17 cellular contexts compared by ENCODE assay signal in genomic region chr7:4814463-4814862, GRCh38. TPM values are rescaled to one million over a fixed set of nuclear protein-coding genes. Genes with fewer than 3 reads are reported as not detected.
A peak's percentile ranks its signal among the peaks of the same experiment; 100 is the strongest.
DNase-seq lines count a peak whose midpoint lies in the region; ATAC-seq and TF ChIP-seq lines count a peak whose summit lies in the region.
"Had no signal": no experiment of that assay in that cellular context is flagged by ENCODE, and none has a peak within 500 bp of the region (broad histone marks: within the 10 kb centered on the region; RNA-seq: fewer than 3 reads in every experiment).

No MANE protein-coding gene starts in this region.

- H3K9me3 ChIP-seq in neural progenitor cell (ENCODE audit: low read depth) = no peaks in the 10 kb centered on the region
- no peaks in the 10 kb centered on the region for H3K9me3 ChIP-seq in H9 (ENCODE audit: control insufficient read depth, low read depth, low read length)

- H3K27me3 ChIP-seq in neural progenitor cell (no peaks in the 10 kb centered on the region), H9 (ENCODE audit: insufficient read depth, low read length) (no peaks in the 10 kb centered on the region)

- H3K23ac ChIP-seq in H9 (ENCODE audit: insufficient read length, low read depth, low read length) = no peak overlapping the region

- H2BK5ac ChIP-seq in H9 (ENCODE audit: insufficient read length, low read length) = no peak overlapping the region

- no CpG with 5 or more reads among the region's 14 CpGs for WGBS in H9 (ENCODE audit: extremely low coverage, insufficient read length, low lambda C conversion rate)
- WGBS in lower leg skin, 2 donors = 53 to 74% methylated on average over 14 of the region's 14 CpGs

- DNase-seq in natural killer cell (no peak), chondrocyte (ENCODE audit: low spot score) (peak; percentile 63), neural progenitor cell (ENCODE audit: low spot score) (no peak), H9 (no peak), lower leg skin (ENCODE audit: low spot score in 2 of 2) (no peak)
- DNase-seq in natural killer cell treated with Interleukin-12 subunit alpha and Interleukin-12 subunit beta and Interleukin-15 and Interleukin-18, amount 100 ng/mL, for 72 hours (ENCODE audit: low spot score) = no peak
- DNase-seq: KG1; NCI-H1436; NCI-H2029; NCI-H2171; NCI-H446; NK-92 treated with Interleukin-12 subunit alpha and Interleukin-12 subunit beta, amount 100 ng/mL, for 24 hours; SHP77 had no signal

- H3K27ac ChIP-seq in neural progenitor cell (no peak overlapping the region), H9 (ENCODE audit: insufficient read length, low read depth, low read length) (no peak overlapping the region)

- H3K4me2 ChIP-seq in neural progenitor cell = no peak overlapping the region
- no peak overlapping the region for H3K4me2 ChIP-seq in H9 (ENCODE audit: insufficient read depth, insufficient read length, low read length)

- H3K4me3 ChIP-seq in neural progenitor cell (no peak overlapping the region), lower leg skin (ENCODE audit: low read depth, poor library complexity, severe bottlenecking) (no peak overlapping the region)

- no peaks in the 10 kb centered on the region for H3K4me1 ChIP-seq in neural progenitor cell
- no peaks in the 10 kb centered on the region for H3K4me1 ChIP-seq in H9 (ENCODE audit: insufficient read depth, low read length)

- H2AK5ac ChIP-seq in H9 (ENCODE audit: insufficient read length, low read length) = no peak overlapping the region

- no peak overlapping the region for H2AFZ ChIP-seq in neural progenitor cell (replicated peaks)
- no peak overlapping the region for H2AFZ ChIP-seq in H9 (ENCODE audit: low read length)

- H3K27ac Mint-ChIP-seq in natural killer cell (no peak overlapping the region), chondrocyte (ENCODE audit: unreplicated experiment) (no peak overlapping the region), neural progenitor cell (peak overlapping the region; percentile 33), H9 (no peak overlapping the region; a peak in 1 of 7 replicates)
- no peak overlapping the region for H3K27ac Mint-ChIP-seq in natural killer cell treated with Interleukin-12 subunit alpha and Interleukin-12 subunit beta and Interleukin-15 and Interleukin-18, amount 100 ng/mL, for 72 hours
- H3K27ac Mint-ChIP-seq: CD14-positive monocyte had no signal

- H3F3A ChIP-seq in neural progenitor cell (ENCODE audit: low read depth) = no peaks in the 10 kb centered on the region

- H4K91ac ChIP-seq in H9 (ENCODE audit: insufficient read length, low read depth, low read length) = no peak overlapping the region

- H4K5ac ChIP-seq in H9 (ENCODE audit: insufficient read length, low read depth, low read length) = no peak overlapping the region

- TF ChIP-seq CTCF in natural killer cell (IDR thresholded peaks at IDR 0.05) (no peak), chondrocyte (IDR thresholded peaks at IDR 0.05) (no peak), neural progenitor cell (IDR thresholded peaks at IDR 0.05) (no peak), H9 (conservative IDR thresholded peaks at IDR 0.05) (no peak), lower leg skin (IDR thresholded peaks at IDR 0.05) (no peak)

- H3K4me1 Mint-ChIP-seq in natural killer cell = peaks cover 3 to 9% of the 10 kb centered on the region in 2 donors
- peaks cover 4 to 11% of the 10 kb centered on the region in 2 donors for H3K4me1 Mint-ChIP-seq in natural killer cell treated with Interleukin-12 subunit alpha and Interleukin-12 subunit beta and Interleukin-15 and Interleukin-18, amount 100 ng/mL, for 72 hours (ENCODE audit: low read depth in 2 of 2)
- no peaks in the 10 kb centered on the region for H3K4me1 Mint-ChIP-seq in chondrocyte (ENCODE audit: low read depth)
- no peaks in the 10 kb centered on the region for H3K4me1 Mint-ChIP-seq in neural progenitor cell
- no peaks in the 10 kb centered on the region for H3K4me1 Mint-ChIP-seq in H9

- no peak overlapping the region for H3K9ac ChIP-seq in neural progenitor cell
- H3K9ac ChIP-seq in H9 (ENCODE audit: extremely low read depth, insufficient read length, low read length) = no peak overlapping the region

- ATAC-seq in natural killer cell = peak in 1 of 3 donors; percentile 70
- ATAC-seq in natural killer cell treated with Interleukin-12 subunit alpha and Interleukin-12 subunit beta and Interleukin-15 and Interleukin-18, amount 100 ng/mL, for 72 hours = no peak
- no peak for ATAC-seq in GM19351 (IDR thresholded peaks at IDR 0.05; ENCODE audit: unreplicated experiment)

- H2BK15ac ChIP-seq in H9 (ENCODE audit: low read depth, low read length) = no peak overlapping the region

- H2BK120ac ChIP-seq in H9 (ENCODE audit: low read depth, low read length, poor library complexity, severe bottlenecking) = no peak overlapping the region

- H3K79me1 ChIP-seq in H9 (ENCODE audit: insufficient read depth, low read depth, low read length, poor library complexity, severe bottlenecking) = no peaks in the 10 kb centered on the region

- TF ChIP-seq POLR2A in lower leg skin (IDR thresholded peaks at IDR 0.05) = no peak

- no peak overlapping the region for H3K18ac ChIP-seq in H9 (ENCODE audit: insufficient read length, low read depth, low read length)

- H2BK20ac ChIP-seq in H9 (ENCODE audit: low read depth, low read length, poor library complexity, severe bottlenecking) = no peak overlapping the region

- H3K14ac ChIP-seq in H9 (ENCODE audit: insufficient read depth, low read length) = no peak overlapping the region

- H3K36me3 Mint-ChIP-seq in natural killer cell (no peaks in the 10 kb centered on the region), chondrocyte (ENCODE audit: low read depth) (peaks cover 7% of the 10 kb centered on the region), neural progenitor cell (peaks cover 16% of the 10 kb centered on the region), H9 (ENCODE audit: insufficient read depth in 1 of 3, low read depth in 3 of 3) (peaks cover 0 to 10% (median 0%) of the 10 kb centered on the region in 3 experiments; a peak in 2 of 7 replicates)
- H3K36me3 Mint-ChIP-seq in natural killer cell treated with Interleukin-12 subunit alpha and Interleukin-12 subunit beta and Interleukin-15 and Interleukin-18, amount 100 ng/mL, for 72 hours = no peaks in the 10 kb centered on the region
- H3K36me3 Mint-ChIP-seq: CD14-positive monocyte had no signal

- no peaks in the 10 kb centered on the region for H3K36me3 ChIP-seq in neural progenitor cell

- H3K79me2 ChIP-seq in neural progenitor cell (ENCODE audit: low read depth) (no peaks in the 10 kb centered on the region), H9 (ENCODE audit: insufficient read depth, low read length) (no peaks in the 10 kb centered on the region)

- H3K23me2 ChIP-seq in H9 (ENCODE audit: insufficient read length, low read depth, low read length, poor library complexity, severe bottlenecking) = no peaks in the 10 kb centered on the region

- H3K27me3 Mint-ChIP-seq in natural killer cell (ENCODE audit: low read depth in 2 of 2) (peaks cover 13 to 21% of the 10 kb centered on the region in 2 donors), chondrocyte (ENCODE audit: low read depth) (no peaks in the 10 kb centered on the region), neural progenitor cell (ENCODE audit: insufficient read depth, low read depth) (peaks cover 4% of the 10 kb centered on the region), H9 (ENCODE audit: low read depth) (peaks cover 4% of the 10 kb centered on the region)
- peaks cover 14 to 20% of the 10 kb centered on the region in 2 donors for H3K27me3 Mint-ChIP-seq in natural killer cell treated with Interleukin-12 subunit alpha and Interleukin-12 subunit beta and Interleukin-15 and Interleukin-18, amount 100 ng/mL, for 72 hours

- H3K56ac ChIP-seq in H9 (ENCODE audit: insufficient read length, low read depth, low read length) = no peak overlapping the region

- H3K4me3 Mint-ChIP-seq in natural killer cell (peak overlapping the region; percentile 52), chondrocyte (ENCODE audit: unreplicated experiment) (no peak overlapping the region), neural progenitor cell (no peak overlapping the region), H9 (no peak overlapping the region)
- H3K4me3 Mint-ChIP-seq in natural killer cell treated with Interleukin-12 subunit alpha and Interleukin-12 subunit beta and Interleukin-15 and Interleukin-18, amount 100 ng/mL, for 72 hours = no peak overlapping the region

- intact Hi-C loops in natural killer cell (cut with micrococcal nuclease) (no loop called here), lower leg skin (cut with DNase I; ENCODE audit: low total_unique reads) (no loop called here)

- no peak overlapping the region for H4K8ac ChIP-seq in H9 (replicated peaks; ENCODE audit: insufficient read length, low read depth, low read length)

- no peak overlapping the region for H3K4ac ChIP-seq in H9 (ENCODE audit: low read depth, low read length)

- no peak overlapping the region for H2BK12ac ChIP-seq in H9 (ENCODE audit: insufficient read length, low read depth, low read length)

- H3T11ph ChIP-seq in H9 (ENCODE audit: low read length) = no peak overlapping the region

- peaks cover 0 to 2% of the 10 kb centered on the region in 2 donors for H3K9me3 Mint-ChIP-seq in natural killer cell
- no peaks in the 10 kb centered on the region for H3K9me3 Mint-ChIP-seq in natural killer cell treated with Interleukin-12 subunit alpha and Interleukin-12 subunit beta and Interleukin-15 and Interleukin-18, amount 100 ng/mL, for 72 hours
- peaks cover 13% of the 10 kb centered on the region for H3K9me3 Mint-ChIP-seq in chondrocyte (ENCODE audit: low read depth)
- peaks cover 2% of the 10 kb centered on the region for H3K9me3 Mint-ChIP-seq in neural progenitor cell
- peaks cover 1 to 6% of the 10 kb centered on the region in 2 experiments; a peak in 2 of 5 replicates for H3K9me3 Mint-ChIP-seq in H9

- no peaks in the 10 kb centered on the region for H4K20me1 ChIP-seq in neural progenitor cell (ENCODE audit: low read depth)
- no peaks in the 10 kb centered on the region for H4K20me1 ChIP-seq in H9 (ENCODE audit: control insufficient read depth, insufficient read depth, insufficient read length)

RNA-seq across cellular contexts. Expression of gene AP5Z1, which starts 39.0 kb away (rescaled TPM):
- total RNA-seq in natural killer cell = 100 to 1,000 TPM; 140 to 156 (median 143) TPM
- total RNA-seq in natural killer cell treated with Interleukin-12 subunit alpha and Interleukin-12 subunit beta and Interleukin-15 and Interleukin-18, amount 100 ng/mL, for 72 hours = 10 to 100 TPM; 87.3 to 99.4 TPM
- 35.7 to 61.2 TPM (median 59.7 TPM) in 3 replicates for total RNA-seq in chondrocyte
- 8.3 and 21.8 TPM in 2 replicates for total RNA-seq in neural progenitor cell (ENCODE audit: low replicate concordance)
- 38.3 and 39.2 TPM in 2 replicates for total RNA-seq in H9 (2021)
- total RNA-seq in lower leg skin = 10 to 100 TPM; 43.1 to 87.4 (median 61.3) TPM

RNA-seq across cellular contexts. Expression of gene PAPOLB, which starts 47.4 kb away (rescaled TPM):
- total RNA-seq in natural killer cell (under 1 TPM; 0.14 to 0.36 (median 0.20) TPM), chondrocyte (0.05 TPM in 1 of 3 replicates, not detected in the others), neural progenitor cell (ENCODE audit: low replicate concordance) (0.06 TPM in 1 of 2 replicates, not detected in the other), H9 (2021) (0.04 and 0.13 TPM in 2 replicates), lower leg skin (under 1 TPM in 1 of 4 donors, not detected in 3; 0.08 TPM)
- total RNA-seq in natural killer cell treated with Interleukin-12 subunit alpha and Interleukin-12 subunit beta and Interleukin-15 and Interleukin-18, amount 100 ng/mL, for 72 hours = under 1 TPM in 1 of 2 donors, not detected in 1; 0.10 TPM
- total RNA-seq: M059J, OCI-LY7 had no signal
